ENCODE assay signal across 7 cellular contexts in the genomic region with DNA sequence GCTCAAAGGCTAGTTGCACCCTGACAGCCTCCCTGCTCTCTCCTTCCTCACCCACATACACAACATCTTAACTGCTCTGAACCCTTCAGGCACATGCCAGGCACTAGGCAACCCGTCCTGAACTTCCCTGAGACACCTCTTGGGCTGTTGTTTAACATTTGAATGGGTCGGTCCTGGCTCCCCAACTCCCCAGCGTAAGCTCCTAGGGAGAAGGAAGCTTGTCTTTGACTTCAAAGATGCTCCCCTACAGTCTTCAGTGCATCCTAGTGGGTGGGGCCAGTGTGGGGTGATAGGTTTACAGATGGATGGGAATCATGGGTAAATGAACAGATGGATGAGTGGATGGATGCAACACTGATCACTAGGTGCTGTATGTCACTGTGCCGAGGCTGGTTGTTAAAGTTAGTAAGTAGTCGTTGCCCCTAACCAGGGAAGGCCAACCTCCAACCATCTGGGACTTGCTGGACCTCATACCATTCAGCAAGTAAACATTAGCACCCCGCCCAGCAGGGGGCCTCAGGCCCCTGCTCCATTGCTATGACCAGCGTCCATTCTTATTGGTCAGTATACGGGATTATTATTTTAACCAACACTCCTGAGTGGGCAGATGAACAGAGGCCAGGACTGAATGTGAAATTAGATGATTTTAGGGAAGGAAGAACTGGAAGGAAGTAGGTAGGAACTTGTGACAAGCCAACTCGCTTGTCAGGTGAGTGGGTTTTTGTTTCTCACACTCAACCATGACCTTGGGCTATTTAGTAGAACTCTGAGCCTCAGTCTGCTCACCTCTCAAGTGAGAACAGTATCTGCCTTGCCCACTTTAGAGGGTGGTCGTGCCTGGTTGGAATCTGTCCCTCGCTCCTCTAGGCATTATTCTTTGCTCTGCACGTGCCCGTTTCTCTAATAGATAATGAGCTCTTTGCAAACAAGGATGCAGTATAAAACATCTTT.
A peak's percentile ranks its signal among the peaks of the same experiment; 100 is the strongest.
DNase-seq lines count a peak whose midpoint lies in the region; ATAC-seq and TF ChIP-seq lines count a peak whose summit lies in the region.

No MANE protein-coding gene starts in this region.

- H3K36me3 ChIP-seq in right atrium auricular region (no peaks in the 10 kb centered on the region), smooth muscle cell (ENCODE audit: low read depth) (no peaks in the 10 kb centered on the region)

- peaks cover 2% of the 10 kb centered on the region for H3K4me1 Mint-ChIP-seq in activated B cell treated with CpG ODN at 0.5 μM for 24 hours

- DNase-seq in HT-29 (ENCODE audit: low spot score): peak; percentile 79
- no peak for DNase-seq in activated B cell treated with CpG ODN at 0.5 μM for 24 hours
- DNase-seq in right atrium auricular region (ENCODE audit: low spot score): peak; percentile 86
- DNase-seq in smooth muscle cell (lab: John Stamatoyannopoulos, UW; ENCODE audit: unreplicated experiment): no peak
- no peak for DNase-seq in NCI-H1048 (lab: John Stamatoyannopoulos, UW)

- POLR2A ChIA-PET in activated B cell treated with CpG ODN at 0.5 μM for 24 hours (lab: Charles Lee): interaction anchor here (0.7 to 1.5 kb wide), 2 partner anchors 83 to 155 kb away, joined by 4 to 6 read pairs; a partner anchor contains a TSS

- no peak overlapping the region for H3K9ac ChIP-seq in smooth muscle cell (ENCODE audit: low read depth)

- H3K4me3 ChIP-seq in right atrium auricular region: no peak overlapping the region
- no peak overlapping the region for H3K4me3 ChIP-seq in smooth muscle cell

- no peak overlapping the region for H3K4me3 Mint-ChIP-seq in activated B cell treated with CpG ODN at 0.5 μM for 24 hours

- no peak overlapping the region for H3K27ac ChIP-seq in right atrium auricular region
- H3K27ac ChIP-seq in smooth muscle cell (ENCODE audit: low read depth): no peak overlapping the region

- 47% methylated on average over 13 of the region's 13 CpGs for WGBS in smooth muscle cell (ENCODE audit: low lambda C conversion rate)

- no peaks in the 10 kb centered on the region for H3F3A ChIP-seq in smooth muscle cell (ENCODE audit: low read depth)

- TF ChIP-seq POLR2A in GM18505 (IDR thresholded peaks at IDR 0.05; ENCODE audit: borderline replicate concordance, extremely low read depth, insufficient read depth, insufficient read length): no peak

- H3K4me1 ChIP-seq in right atrium auricular region: no peaks in the 10 kb centered on the region
- no peaks in the 10 kb centered on the region for H3K4me1 ChIP-seq in smooth muscle cell (ENCODE audit: low read depth)

- H4K20me1 ChIP-seq in smooth muscle cell (ENCODE audit: low read depth): no peaks in the 10 kb centered on the region

- H3K36me3 Mint-ChIP-seq in activated B cell treated with CpG ODN at 0.5 μM for 24 hours (ENCODE audit: low read depth): no peaks in the 10 kb centered on the region

- H3K9me3 ChIP-seq in right atrium auricular region (no peaks in the 10 kb centered on the region), smooth muscle cell (replicated peaks; ENCODE audit: low read depth) (no peaks in the 10 kb centered on the region)

- peak; percentile 74 for TF ChIP-seq CTCF in GM12873 (IDR thresholded peaks at IDR 0.05; ENCODE audit: insufficient read depth, low read depth, low read length, missing control alignments)
- TF ChIP-seq CTCF in activated B cell treated with CpG ODN at 0.5 μM for 24 hours (IDR thresholded peaks at IDR 0.05): peak; percentile 41
- peak; percentile 54 to 77 for TF ChIP-seq CTCF in right atrium auricular region (IDR thresholded peaks at IDR 0.05)
- TF ChIP-seq CTCF in smooth muscle cell (IDR thresholded peaks at IDR 0.05; ENCODE audit: borderline replicate concordance, insufficient read depth, poor library complexity, severe bottlenecking): peak; percentile 73

- intact Hi-C loops in activated B cell treated with CpG ODN at 0.5 μM for 24 hours (cut with micrococcal nuclease): loop anchor here (1.0 kb wide), 4 partner anchors 85 to 220 kb away; no protein-coding TSS in a partner anchor

- no peaks in the 10 kb centered on the region for H3K9me3 Mint-ChIP-seq in activated B cell treated with CpG ODN at 0.5 μM for 24 hours

- ATAC-seq in activated B cell treated with CpG ODN at 0.5 μM for 24 hours (ENCODE audit: low read depth) (peak; percentile 82), GM18505 (IDR thresholded peaks at IDR 0.05; ENCODE audit: unreplicated experiment) (no peak)

- no peaks in the 10 kb centered on the region for H3K79me2 ChIP-seq in smooth muscle cell (ENCODE audit: low read depth)

- no peak overlapping the region for H3K27ac Mint-ChIP-seq in activated B cell treated with CpG ODN at 0.5 μM for 24 hours

- peak overlapping the region; percentile 14 for H3K4me2 ChIP-seq in smooth muscle cell

- peaks cover 30% of the 10 kb centered on the region for H3K27me3 Mint-ChIP-seq in activated B cell treated with CpG ODN at 0.5 μM for 24 hours

- H3K27me3 ChIP-seq in right atrium auricular region (no peaks in the 10 kb centered on the region), smooth muscle cell (ENCODE audit: low read depth) (no peaks in the 10 kb centered on the region)

- no peak overlapping the region for H2AFZ ChIP-seq in smooth muscle cell (ENCODE audit: low read depth)

- CTCF ChIA-PET in activated B cell treated with CpG ODN at 0.5 μM for 24 hours (lab: Charles Lee): interaction anchor here (0.6 to 4.4 kb wide), 13 partner anchors 21 to 139 kb away, joined by 3 to 50 read pairs (median 4); no protein-coding TSS in a partner anchor

Comparison
In these comparisons a context has a peak if more than half of its experiments do, and no peak if none do; other contexts are left out.
1. DNase-seq: peak in HT-29 (single experiment) and right atrium auricular region (single experiment); none in activated B cell treated with CpG ODN at 0.5 μM for 24 hours (single experiment), smooth muscle cell (single experiment) and NCI-H1048 (single experiment).
2. Peak in every context shown above with its lines, with median percentiles within 50 percentile points of each other: CTCF ChIP-seq.